ENCODE assay signal across 10 cellular contexts in genomic region chr1:23188936-23189452, GRCh38. TPM values are rescaled to one million over a fixed set of nuclear protein-coding genes. Genes with fewer than 3 reads are reported as not detected.
A peak's percentile ranks its signal among the peaks of the same experiment; 100 is the strongest.
DNase-seq lines count a peak whose midpoint lies in the region; ATAC-seq, FAIRE-seq and TF ChIP-seq lines count a peak whose summit lies in the region.
"Not testable (repeated sequence)": the region's sequence is repeated elsewhere in the genome, so short reads cannot be mapped to it uniquely, and the experiment has no call there.
"Had no signal": no experiment of that assay in that cellular context is flagged by ENCODE, and none has a peak within 500 bp of the region (broad histone marks: within the 10 kb centered on the region; RNA-seq: fewer than 3 reads in every experiment).

No MANE protein-coding gene starts in this region.

- TF ChIP-seq CTCF in A549 (IDR thresholded peaks at IDR 0.05); PC-9 (conservative IDR thresholded peaks at IDR 0.05); epithelial cell of esophagus (IDR thresholded peaks at IDR 0.05; ENCODE audit: insufficient read depth, low read depth, low read length, missing control alignments); keratinocyte (optimal IDR thresholded peaks at IDR 0.05 in 1 of 3, IDR thresholded peaks at IDR 0.05 in 1 of 3, conservative IDR thresholded peaks at IDR 0.05 in 1 of 3; ENCODE audit: extremely low read depth in 1 of 3, insufficient read depth in 2 of 3, low read length in 3 of 3): not testable (repeated sequence)

- H3K4me1 ChIP-seq in A549: peaks cover 41% of the 10 kb centered on the region
- H3K4me1 ChIP-seq in PC-9 (replicated peaks; ENCODE audit: insufficient read depth): peaks cover 28% of the 10 kb centered on the region
- H3K4me1 ChIP-seq in keratinocyte (ENCODE audit: control insufficient read depth, extremely low read depth, insufficient read depth, low read length): peaks cover 22% of the 10 kb centered on the region
- H3K4me1 ChIP-seq in trophoblast cell (ENCODE audit: control insufficient read depth in 1 of 2, insufficient read depth in 2 of 2, low read length in 2 of 2): peaks cover 15 to 21% of the 10 kb centered on the region in 2 experiments

- POLR2A ChIA-PET in A549 (lab: Yijun Ruan, JAX): interaction anchor here (1.0 to 1.2 kb wide), 2 partner anchors 11 to 28 kb away, joined by 3 read pairs; no protein-coding TSS in a partner anchor
- POLR2A ChIA-PET in PC-9 (lab: Charles Lee; ENCODE audit: unreplicated experiment): interaction anchor here (0.6 to 0.7 kb wide), 5 partner anchors 37 to 462 kb away, joined by 3 to 9 read pairs (median 8); no protein-coding TSS in a partner anchor

- H4K20me1 ChIP-seq in PC-9 (ENCODE audit: insufficient read depth); keratinocyte (ENCODE audit: control insufficient read depth, extremely low read depth, insufficient read depth, low read length): not testable (repeated sequence)

- intact Hi-C loops in PC-9 (cut with micrococcal nuclease; ENCODE audit: unreplicated experiment): loop anchor here (1.0 to 2.0 kb wide), 2 partner anchors 8 to 28 kb away; partner anchors contain the start of gene HTR1D

- not testable (repeated sequence) for H3K4ac ChIP-seq in trophoblast cell (ENCODE audit: low read depth, low read length)

- H3K9me2 ChIP-seq in PC-9 (ENCODE audit: insufficient read depth): not testable (repeated sequence)

- H4K91ac ChIP-seq in trophoblast cell (ENCODE audit: low read depth, low read length): peak overlapping the region; percentile 75

- not testable (repeated sequence) for H4K8ac ChIP-seq in trophoblast cell (ENCODE audit: low read depth, low read length)

- H4K12ac ChIP-seq in trophoblast cell (ENCODE audit: low read depth, low read length): not testable (repeated sequence)

- H3K4me3 ChIP-seq in A549: 0 out of 3 replicates have a peak overlapping the region, but pooled peaks have one; percentile 6
- not testable (repeated sequence) for H3K4me3 ChIP-seq in PC-9; epithelial cell of esophagus (ENCODE audit: low read length); keratinocyte (ENCODE audit: control insufficient read depth in 2 of 3, extremely low read depth in 1 of 3, insufficient read depth in 2 of 3, low read depth in 1 of 3, low read length in 3 of 3); trophoblast cell (ENCODE audit: low read depth, low read length)

- H3K27ac ChIP-seq in A549 (peak overlapping the region; percentile 96 to 98), PC-9 (peak overlapping the region; percentile 99), keratinocyte (ENCODE audit: control insufficient read depth, insufficient read depth, low read length) (peak overlapping the region; percentile 93), trophoblast cell (ENCODE audit: low read depth, low read length) (peak overlapping the region; percentile 61)

- H2AK5ac ChIP-seq in trophoblast cell (ENCODE audit: low read length): not testable (repeated sequence)

- H3K79me2 ChIP-seq in PC-9 (ENCODE audit: low read depth); keratinocyte (ENCODE audit: control insufficient read depth, insufficient read depth, low read length); trophoblast cell (ENCODE audit: control insufficient read depth, insufficient read depth, low read length, poor library complexity): not testable (repeated sequence)

- not testable (repeated sequence) for TF ChIP-seq RAD21 in A549 (conservative IDR thresholded peaks at IDR 0.05 in 1 of 2, IDR thresholded peaks at IDR 0.05 in 1 of 2)

- peak; percentile 21 to 56; a peak in 3 of 5 replicates for TF ChIP-seq EP300 in A549 (IDR thresholded peaks at IDR 0.05)

- H3K23ac ChIP-seq in trophoblast cell (ENCODE audit: low read length): not testable (repeated sequence)

- DNase-seq in A549 (ENCODE audit: low read depth in 1 of 2, low spot score in 1 of 2) (peak in 1 of 2 experiments; percentile 98), ELF-1 (ENCODE audit: low read depth, low spot score) (peak; percentile 49), HT1080 (ENCODE audit: low read depth) (peak; percentile 98), PC-9 (peak; percentile 86 to 97), amniotic epithelial cell (ENCODE audit: low read depth) (peak; percentile 86), epithelial cell of esophagus (ENCODE audit: low read depth) (peak; percentile 99), trophoblast cell (peak; percentile 95 to 97)
- DNase-seq in keratinocyte (ENCODE audit: low read depth, low spot score): not testable (repeated sequence)

- FAIRE-seq in A549 (lab: Jason Lieb, UNC): not testable (repeated sequence)
- peak; percentile 67 for FAIRE-seq in keratinocyte (lab: Jason Lieb, UNC)

- H3K36me3 ChIP-seq in PC-9 (ENCODE audit: low read depth); keratinocyte (ENCODE audit: control insufficient read depth in 2 of 2, extremely low read depth in 1 of 2, insufficient read depth in 2 of 2, low read length in 2 of 2); trophoblast cell (ENCODE audit: control insufficient read depth in 1 of 2, insufficient read depth in 2 of 2, low read length in 2 of 2): not testable (repeated sequence)

- CTCF ChIA-PET in A549 (lab: Yijun Ruan, JAX): interaction anchor here (0.8 to 2.6 kb wide), 4 partner anchors 9 to 89 kb away, joined by 3 to 17 read pairs (median 7); partner anchors contain the start of gene HTR1D
- CTCF ChIA-PET in PC-9 (lab: Charles Lee): not testable (repeated sequence)

- H3K4me2 ChIP-seq in A549: peak overlapping the region; percentile 67
- peak overlapping the region; percentile 59 for H3K4me2 ChIP-seq in PC-9
- H3K4me2 ChIP-seq in keratinocyte (ENCODE audit: control insufficient read depth, extremely low read depth, insufficient read depth, low read depth, low read length): peak overlapping the region; percentile 34
- H3K4me2 ChIP-seq in trophoblast cell (ENCODE audit: low read length): not testable (repeated sequence)

- peaks cover 30% of the 10 kb centered on the region for H3F3A ChIP-seq in PC-9 (ENCODE audit: insufficient read depth, low read depth)

- peaks cover 14% of the 10 kb centered on the region for H3K79me1 ChIP-seq in trophoblast cell (ENCODE audit: low read length)

- not testable (repeated sequence) for H3K9me1 ChIP-seq in keratinocyte (ENCODE audit: control insufficient read depth, extremely low read depth, insufficient read depth, low read length)

- not testable (repeated sequence) for TF ChIP-seq POLR2A in A549 (IDR thresholded peaks at IDR 0.05; ENCODE audit: low read length)

- peak overlapping the region; percentile 23 for H2BK5ac ChIP-seq in trophoblast cell (ENCODE audit: low read depth, low read length, poor library complexity)

- H3K27me3 ChIP-seq in PC-9 (ENCODE audit: insufficient read depth, low read depth); keratinocyte (ENCODE audit: control insufficient read depth, extremely low read depth, insufficient read depth, low read length); trophoblast cell (ENCODE audit: insufficient read depth, low read length): not testable (repeated sequence)

- dilution Hi-C loops in keratinocyte (cut with MboI; ENCODE audit: extremely low pct_ligation_motif_present, low sequenced_read_pairs): not testable (repeated sequence)

- 25% methylated on average over 13 of the region's 13 CpGs for WGBS in A549 (ENCODE audit: missing lambda C conversion rate)
- no CpG with 5 or more reads among the region's 13 CpGs for WGBS in trophoblast cell (ENCODE audit: extremely low coverage, insufficient coverage, insufficient read length)

- peak; percentile 91 to 97 for ATAC-seq in A549

- not testable (repeated sequence) for BruUV-seq in PC-9 (replicated peaks; lab: Mats Ljungman, UMichigan)

- H3K18ac ChIP-seq in trophoblast cell (ENCODE audit: low read length): not testable (repeated sequence)

- peak overlapping the region; percentile 81 for H2BK120ac ChIP-seq in trophoblast cell (ENCODE audit: insufficient read depth, low read length, poor library complexity)

- H2AFZ ChIP-seq in PC-9; trophoblast cell (ENCODE audit: insufficient read depth, low read length, poor library complexity): not testable (repeated sequence)
- H2AFZ ChIP-seq in keratinocyte (ENCODE audit: control insufficient read depth, low read length): peak overlapping the region; percentile 21

- H3K9me3 ChIP-seq in A549; PC-9 (ENCODE audit: insufficient read depth, low read depth); keratinocyte (ENCODE audit: control insufficient read depth, low read depth, low read length); trophoblast cell (ENCODE audit: insufficient read depth, low read depth, low read length): not testable (repeated sequence)

- peak overlapping the region; percentile 70 for H3K9ac ChIP-seq in keratinocyte (ENCODE audit: control insufficient read depth, extremely low read depth, insufficient read depth, low read length)
- H3K9ac ChIP-seq in trophoblast cell (ENCODE audit: low read length): not testable (repeated sequence)

- not testable (repeated sequence) for H3K14ac ChIP-seq in trophoblast cell (ENCODE audit: low read length)

- H2BK12ac ChIP-seq in trophoblast cell (ENCODE audit: low read length): peak overlapping the region; percentile 81

RNA-seq across cellular contexts. Expression of gene LUZP1, which starts 20.3 kb away (rescaled TPM):
- polyA plus RNA-seq in A549 (2011; rRNA removed) (18.3 and 26.2 TPM in 2 replicates), A549 (2017; fragmentation: RNase III; extraction: RNeasy Plus Mini Kit Qiagen cat#74134 plus additional on column Dnase treatment) (17.9 to 18.2 TPM (median 18.0 TPM) in 3 replicates), keratinocyte (46.1 to 52.8 TPM (median 52.5 TPM) in 3 replicates)
- 4.7 and 6.1 TPM in 2 replicates for polyA plus RNA-seq in A549 (2012; cell fraction: cytosol; rRNA removed)
- 8.1 and 10.5 TPM in 2 replicates for polyA plus RNA-seq in A549 (2012; cell fraction: nucleus; rRNA removed)
- polyA minus RNA-seq in A549 (2011; rRNA and poly(A)+ RNA removed): 31.8 and 33.3 TPM in 2 replicates
- 22.2 and 30.3 TPM in 2 replicates for total RNA-seq in HT1080 (2014; rRNA removed; shearing (Covaris generic))
- polyA plus RNA-seq in HT1080 (2015; cell fraction: cytosol; rRNA removed): 13.6 and 18.0 TPM in 2 replicates
- polyA plus RNA-seq in HT1080 (2015; cell fraction: nucleus; rRNA removed): 34.5 and 34.6 TPM in 2 replicates
- 35.0 and 37.6 TPM in 2 replicates for total RNA-seq in PC-9 (2021)
- 102 TPM for polyA plus RNA-seq in keratinocyte (2011; ENCODE audit: low read depth)
- 31.4 and 40.6 TPM in 2 replicates for polyA plus RNA-seq in keratinocyte (2011; cell fraction: cytosol; rRNA removed)
- 68.2 and 75.7 TPM in 2 replicates for polyA plus RNA-seq in keratinocyte (2011; cell fraction: nucleus; rRNA removed)
- 18.8 and 46.9 TPM in 2 replicates for polyA plus RNA-seq in keratinocyte (2012; ENCODE audit: low replicate concordance)
- polyA minus RNA-seq in keratinocyte: 65.4 to 110 TPM (median 99.0 TPM) in 3 replicates
- polyA minus RNA-seq in keratinocyte (2011; cell fraction: cytosol; rRNA and poly(A)+ RNA removed): 59.9 TPM
- polyA minus RNA-seq in keratinocyte (2011; cell fraction: nucleus; rRNA and poly(A)+ RNA removed): 89.4 and 161 TPM in 2 replicates
- polyA plus RNA-seq in trophoblast cell (2013): 38.6 TPM in 2 replicates

RNA-seq across cellular contexts. Expression of gene HTR1D, which starts 28.3 kb away (rescaled TPM):
- polyA plus RNA-seq in A549 (2011; rRNA removed): 8.5 and 11.2 TPM in 2 replicates
- 7.0 and 9.9 TPM in 2 replicates for polyA plus RNA-seq in A549 (2012; cell fraction: cytosol; rRNA removed)
- 7.2 TPM in 2 replicates for polyA plus RNA-seq in A549 (2012; cell fraction: nucleus; rRNA removed)
- 7.5 to 11.4 TPM (median 9.4 TPM) in 3 replicates for polyA plus RNA-seq in A549 (2017; fragmentation: RNase III; extraction: RNeasy Plus Mini Kit Qiagen cat#74134 plus additional on column Dnase treatment)
- 11.4 and 11.6 TPM in 2 replicates for polyA minus RNA-seq in A549 (2011; rRNA and poly(A)+ RNA removed)
- 5.3 and 9.1 TPM in 2 replicates for total RNA-seq in HT1080 (2014; rRNA removed; shearing (Covaris generic))
- 21.9 and 22.1 TPM in 2 replicates for polyA plus RNA-seq in HT1080 (2015; cell fraction: cytosol; rRNA removed)
- 19.4 and 21.2 TPM in 2 replicates for polyA plus RNA-seq in HT1080 (2015; cell fraction: nucleus; rRNA removed)
- total RNA-seq in PC-9 (2021): 15.0 and 17.1 TPM in 2 replicates
- polyA plus RNA-seq in keratinocyte: 0.08 to 0.30 TPM (median 0.14 TPM) in 3 replicates
- polyA plus RNA-seq in keratinocyte (2011; ENCODE audit: low read depth): 0.15 TPM
- polyA plus RNA-seq in keratinocyte (2011; cell fraction: cytosol; rRNA removed): 0.12 and 0.13 TPM in 2 replicates
- 0.27 and 0.36 TPM in 2 replicates for polyA plus RNA-seq in keratinocyte (2011; cell fraction: nucleus; rRNA removed)
- 0.10 and 0.31 TPM in 2 replicates for polyA plus RNA-seq in keratinocyte (2012; ENCODE audit: low replicate concordance)
- 0.46 to 0.82 TPM (median 0.54 TPM) in 3 replicates for polyA minus RNA-seq in keratinocyte
- polyA minus RNA-seq in keratinocyte (2011; cell fraction: cytosol; rRNA and poly(A)+ RNA removed): not detected
- 0.21 and 0.23 TPM in 2 replicates for polyA minus RNA-seq in keratinocyte (2011; cell fraction: nucleus; rRNA and poly(A)+ RNA removed)
- 3.1 and 3.7 TPM in 2 replicates for polyA plus RNA-seq in trophoblast cell (2013)
- total RNA-seq: activated T-helper 17 cell treated with anti-CD3 and anti-CD28 coated beads, Interleukin-2, amount 50 U/mL, for 72 hours; neural crest cell had no signal
